1 cellular context compared by ENCODE assay signal in the genomic region with DNA sequence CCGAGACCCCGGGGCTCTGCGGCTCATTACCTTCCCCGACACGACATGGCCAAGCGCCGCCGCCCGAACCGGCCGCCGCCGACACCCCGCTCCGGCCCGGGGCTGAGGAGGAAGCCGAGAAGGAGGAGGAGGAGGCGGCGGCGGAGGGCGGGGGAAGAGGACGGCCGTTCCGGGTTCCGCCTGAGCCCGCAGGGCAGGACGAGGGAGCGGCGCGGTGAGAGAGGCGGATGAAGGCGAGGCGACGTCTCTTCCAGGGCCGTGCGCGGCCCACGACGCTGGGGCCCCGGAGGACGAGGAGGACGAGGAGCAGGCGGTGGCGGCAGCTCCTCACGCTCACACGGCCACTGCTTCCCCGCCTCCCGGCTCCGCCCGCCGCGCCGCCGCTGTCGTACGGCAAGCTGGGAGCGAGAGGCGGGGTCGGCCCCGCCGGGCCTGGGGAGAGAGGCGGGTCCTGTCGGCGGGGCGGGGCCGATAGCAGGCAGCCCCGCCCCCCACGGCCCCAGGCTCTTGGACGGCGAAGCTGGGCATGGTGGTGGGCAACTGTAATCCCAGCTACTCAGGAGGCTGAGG.
A peak's percentile ranks its signal among the peaks of the same experiment; 100 is the strongest.
TF ChIP-seq lines count a peak whose summit lies in the region.
"Not testable (repeated sequence)": the region's sequence is repeated elsewhere in the genome, so short reads cannot be mapped to it uniquely, and the experiment has no call there.

No MANE protein-coding gene starts in this region.

TF ChIP-seq in HepG2, 621 proteins besides CTCF, POLR2A, EP300 and RAD21 (continued from another document and continues in another):
- TF ChIP-seq, protein P1, sequence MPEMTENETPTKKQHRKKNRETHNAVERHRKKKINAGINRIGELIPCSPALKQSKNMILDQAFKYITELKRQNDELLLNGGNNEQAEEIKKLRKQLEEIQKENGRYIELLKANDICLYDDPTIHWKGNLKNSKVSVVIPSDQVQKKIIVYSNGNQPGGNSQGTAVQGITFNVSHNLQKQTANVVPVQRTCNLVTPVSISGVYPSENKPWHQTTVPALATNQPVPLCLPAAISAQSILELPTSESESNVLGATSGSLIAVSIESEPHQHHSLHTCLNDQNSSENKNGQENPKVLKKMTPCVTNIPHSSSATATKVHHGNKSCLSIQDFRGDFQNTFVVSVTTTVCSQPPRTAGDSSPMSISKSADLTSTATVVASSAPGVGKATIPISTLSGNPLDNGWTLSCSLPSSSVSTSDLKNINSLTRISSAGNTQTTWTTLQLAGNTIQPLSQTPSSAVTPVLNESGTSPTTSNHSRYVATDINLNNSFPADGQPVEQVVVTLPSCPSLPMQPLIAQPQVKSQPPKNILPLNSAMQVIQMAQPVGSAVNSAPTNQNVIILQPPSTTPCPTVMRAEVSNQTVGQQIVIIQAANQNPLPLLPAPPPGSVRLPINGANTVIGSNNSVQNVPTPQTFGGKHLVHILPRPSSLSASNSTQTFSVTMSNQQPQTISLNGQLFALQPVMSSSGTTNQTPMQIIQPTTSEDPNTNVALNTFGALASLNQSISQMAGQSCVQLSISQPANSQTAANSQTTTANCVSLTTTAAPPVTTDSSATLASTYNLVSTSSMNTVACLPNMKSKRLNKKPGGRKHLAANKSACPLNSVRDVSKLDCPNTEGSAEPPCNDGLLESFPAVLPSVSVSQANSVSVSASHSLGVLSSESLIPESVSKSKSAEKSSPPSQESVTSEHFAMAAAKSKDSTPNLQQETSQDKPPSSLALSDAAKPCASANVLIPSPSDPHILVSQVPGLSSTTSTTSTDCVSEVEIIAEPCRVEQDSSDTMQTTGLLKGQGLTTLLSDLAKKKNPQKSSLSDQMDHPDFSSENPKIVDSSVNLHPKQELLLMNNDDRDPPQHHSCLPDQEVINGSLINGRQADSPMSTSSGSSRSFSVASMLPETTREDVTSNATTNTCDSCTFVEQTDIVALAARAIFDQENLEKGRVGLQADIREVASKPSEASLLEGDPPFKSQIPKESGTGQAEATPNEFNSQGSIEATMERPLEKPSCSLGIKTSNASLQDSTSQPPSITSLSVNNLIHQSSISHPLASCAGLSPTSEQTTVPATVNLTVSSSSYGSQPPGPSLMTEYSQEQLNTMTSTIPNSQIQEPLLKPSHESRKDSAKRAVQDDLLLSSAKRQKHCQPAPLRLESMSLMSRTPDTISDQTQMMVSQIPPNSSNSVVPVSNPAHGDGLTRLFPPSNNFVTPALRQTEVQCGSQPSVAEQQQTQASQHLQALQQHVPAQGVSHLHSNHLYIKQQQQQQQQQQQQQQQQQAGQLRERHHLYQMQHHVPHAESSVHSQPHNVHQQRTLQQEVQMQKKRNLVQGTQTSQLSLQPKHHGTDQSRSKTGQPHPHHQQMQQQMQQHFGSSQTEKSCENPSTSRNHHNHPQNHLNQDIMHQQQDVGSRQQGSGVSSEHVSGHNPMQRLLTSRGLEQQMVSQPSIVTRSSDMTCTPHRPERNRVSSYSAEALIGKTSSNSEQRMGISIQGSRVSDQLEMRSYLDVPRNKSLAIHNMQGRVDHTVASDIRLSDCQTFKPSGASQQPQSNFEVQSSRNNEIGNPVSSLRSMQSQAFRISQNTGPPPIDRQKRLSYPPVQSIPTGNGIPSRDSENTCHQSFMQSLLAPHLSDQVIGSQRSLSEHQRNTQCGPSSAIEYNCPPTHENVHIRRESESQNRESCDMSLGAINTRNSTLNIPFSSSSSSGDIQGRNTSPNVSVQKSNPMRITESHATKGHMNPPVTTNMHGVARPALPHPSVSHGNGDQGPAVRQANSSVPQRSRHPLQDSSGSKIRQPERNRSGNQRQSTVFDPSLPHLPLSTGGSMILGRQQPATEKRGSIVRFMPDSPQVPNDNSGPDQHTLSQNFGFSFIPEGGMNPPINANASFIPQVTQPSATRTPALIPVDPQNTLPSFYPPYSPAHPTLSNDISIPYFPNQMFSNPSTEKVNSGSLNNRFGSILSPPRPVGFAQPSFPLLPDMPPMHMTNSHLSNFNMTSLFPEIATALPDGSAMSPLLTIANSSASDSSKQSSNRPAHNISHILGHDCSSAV (CRISPR knock-in tag; IDR thresholded peaks at IDR 0.05; ENCODE audit: borderline replicate concordance), result 0 out of 2 replicates have a peak, but pooled peaks have one; percentile 30
- TF ChIP-seq, protein P2, sequence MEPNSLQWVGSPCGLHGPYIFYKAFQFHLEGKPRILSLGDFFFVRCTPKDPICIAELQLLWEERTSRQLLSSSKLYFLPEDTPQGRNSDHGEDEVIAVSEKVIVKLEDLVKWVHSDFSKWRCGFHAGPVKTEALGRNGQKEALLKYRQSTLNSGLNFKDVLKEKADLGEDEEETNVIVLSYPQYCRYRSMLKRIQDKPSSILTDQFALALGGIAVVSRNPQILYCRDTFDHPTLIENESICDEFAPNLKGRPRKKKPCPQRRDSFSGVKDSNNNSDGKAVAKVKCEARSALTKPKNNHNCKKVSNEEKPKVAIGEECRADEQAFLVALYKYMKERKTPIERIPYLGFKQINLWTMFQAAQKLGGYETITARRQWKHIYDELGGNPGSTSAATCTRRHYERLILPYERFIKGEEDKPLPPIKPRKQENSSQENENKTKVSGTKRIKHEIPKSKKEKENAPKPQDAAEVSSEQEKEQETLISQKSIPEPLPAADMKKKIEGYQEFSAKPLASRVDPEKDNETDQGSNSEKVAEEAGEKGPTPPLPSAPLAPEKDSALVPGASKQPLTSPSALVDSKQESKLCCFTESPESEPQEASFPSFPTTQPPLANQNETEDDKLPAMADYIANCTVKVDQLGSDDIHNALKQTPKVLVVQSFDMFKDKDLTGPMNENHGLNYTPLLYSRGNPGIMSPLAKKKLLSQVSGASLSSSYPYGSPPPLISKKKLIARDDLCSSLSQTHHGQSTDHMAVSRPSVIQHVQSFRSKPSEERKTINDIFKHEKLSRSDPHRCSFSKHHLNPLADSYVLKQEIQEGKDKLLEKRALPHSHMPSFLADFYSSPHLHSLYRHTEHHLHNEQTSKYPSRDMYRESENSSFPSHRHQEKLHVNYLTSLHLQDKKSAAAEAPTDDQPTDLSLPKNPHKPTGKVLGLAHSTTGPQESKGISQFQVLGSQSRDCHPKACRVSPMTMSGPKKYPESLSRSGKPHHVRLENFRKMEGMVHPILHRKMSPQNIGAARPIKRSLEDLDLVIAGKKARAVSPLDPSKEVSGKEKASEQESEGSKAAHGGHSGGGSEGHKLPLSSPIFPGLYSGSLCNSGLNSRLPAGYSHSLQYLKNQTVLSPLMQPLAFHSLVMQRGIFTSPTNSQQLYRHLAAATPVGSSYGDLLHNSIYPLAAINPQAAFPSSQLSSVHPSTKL (CRISPR knock-in tag; IDR thresholded peaks at IDR 0.05), result peak; percentile 27; the same call in 1 of the 2 replicates
- TF ChIP-seq SAP130 (CRISPR knock-in tag; IDR thresholded peaks at IDR 0.05; ENCODE audit: low read depth) (peak; percentile 75), TBX3 (IDR thresholded peaks at IDR 0.05; ENCODE audit: borderline replicate concordance) (peak; percentile 53; the same call in 1 of the 2 replicates), ZNF160 (CRISPR knock-in tag; IDR thresholded peaks at IDR 0.05) (peak; percentile 34; the same call in 1 of the 2 replicates), MED13 (CRISPR knock-in tag; IDR thresholded peaks at IDR 0.05) (peak; percentile 24; the same call in 1 of the 2 replicates), RXRA (CRISPR knock-in tag; IDR thresholded peaks at IDR 0.05) (0 out of 2 replicates have a peak, but pooled peaks have one; percentile 19), ESRRA (CRISPR knock-in tag; IDR thresholded peaks at IDR 0.05; ENCODE audit: low read depth) (peak; percentile 60; the same call in 1 of the 2 replicates), ZNF589 (CRISPR knock-in tag; conservative IDR thresholded peaks at IDR 0.05) (0 out of 2 replicates have a peak, but pooled peaks have one; percentile 64), RXRB (CRISPR knock-in tag; IDR thresholded peaks at IDR 0.05; ENCODE audit: borderline replicate concordance) (0 out of 2 replicates have a peak, but pooled peaks have one; percentile 30), ZNF768 (CRISPR knock-in tag; IDR thresholded peaks at IDR 0.05) (peak; percentile 26), ARNTL (CRISPR knock-in tag; IDR thresholded peaks at IDR 0.05) (peak; percentile 75; the same call in 1 of the 2 replicates), NONO (CRISPR knock-in tag; conservative IDR thresholded peaks at IDR 0.05) (peak; percentile 68; the same call in 1 of the 2 replicates), YEATS4 (CRISPR knock-in tag; IDR thresholded peaks at IDR 0.05; ENCODE audit: borderline replicate concordance) (peak; percentile 35; the same call in 1 of the 2 replicates), ZNF761 (CRISPR knock-in tag; conservative IDR thresholded peaks at IDR 0.05) (peak; percentile 30; the same call in 1 of the 2 replicates), AGO1 (IDR thresholded peaks at IDR 0.05; ENCODE audit: low read depth, low read length, poor library complexity, severe bottlenecking) (peak; percentile 43), SP5 (CRISPR knock-in tag; IDR thresholded peaks at IDR 0.05; ENCODE audit: borderline replicate concordance, low read depth) (peak; percentile 97), GABPA (IDR thresholded peaks at IDR 0.05; ENCODE audit: low read depth, low read length) (0 out of 2 replicates have a peak, but pooled peaks have one; percentile 14), TBP (CRISPR knock-in tag; IDR thresholded peaks at IDR 0.05) (0 out of 2 replicates have a peak, but pooled peaks have one; percentile 17), THAP11 (CRISPR knock-in tag; IDR thresholded peaks at IDR 0.05) (peak; percentile 41; the same call in 1 of the 2 replicates), SMAD1 (CRISPR knock-in tag; IDR thresholded peaks at IDR 0.05; ENCODE audit: borderline replicate concordance, low read depth) (0 out of 2 replicates have a peak, but pooled peaks have one; percentile 29), SP1 (CRISPR knock-in tag; IDR thresholded peaks at IDR 0.05) (peak; percentile 64), ZNF367 (CRISPR knock-in tag; IDR thresholded peaks at IDR 0.05; ENCODE audit: borderline replicate concordance) (peak; percentile 67; the same call in 1 of the 2 replicates), KDM5A (IDR thresholded peaks at IDR 0.05; ENCODE audit: borderline replicate concordance, low read length) (0 out of 2 replicates have a peak, but pooled peaks have one; percentile 20), CENPT (CRISPR knock-in tag; IDR thresholded peaks at IDR 0.05; ENCODE audit: low read depth) (0 out of 2 replicates have a peak, but pooled peaks have one; percentile 57), POLR2AphosphoS5 (IDR thresholded peaks at IDR 0.05; ENCODE audit: low read depth, low read length) (peak; percentile 69; the same call in 1 of the 2 replicates), MXD4 (CRISPR knock-in tag; IDR thresholded peaks at IDR 0.05) (0 out of 2 replicates have a peak, but pooled peaks have one; percentile 62), RBFOX2 (IDR thresholded peaks at IDR 0.05; ENCODE audit: low read depth, low read length) (peak; percentile 92), ZNF616 (CRISPR knock-in tag; IDR thresholded peaks at IDR 0.05; ENCODE audit: low read depth) (0 out of 2 replicates have a peak, but pooled peaks have one; percentile 45), DNMT1 (CRISPR knock-in tag; IDR thresholded peaks at IDR 0.05) (peak; percentile 71; the same call in 1 of the 2 replicates), ZNF792 (CRISPR knock-in tag; IDR thresholded peaks at IDR 0.05) (0 out of 2 replicates have a peak, but pooled peaks have one; percentile 23), ZNF883 (CRISPR knock-in tag; IDR thresholded peaks at IDR 0.05; ENCODE audit: not compliant biosample characterization) (peak; percentile 4), HOXA3 (CRISPR knock-in tag; IDR thresholded peaks at IDR 0.05) (peak; percentile 65), SALL1 (CRISPR knock-in tag; IDR thresholded peaks at IDR 0.05) (0 out of 2 replicates have a peak, but pooled peaks have one; percentile 6)
- TF ChIP-seq, protein P3, sequence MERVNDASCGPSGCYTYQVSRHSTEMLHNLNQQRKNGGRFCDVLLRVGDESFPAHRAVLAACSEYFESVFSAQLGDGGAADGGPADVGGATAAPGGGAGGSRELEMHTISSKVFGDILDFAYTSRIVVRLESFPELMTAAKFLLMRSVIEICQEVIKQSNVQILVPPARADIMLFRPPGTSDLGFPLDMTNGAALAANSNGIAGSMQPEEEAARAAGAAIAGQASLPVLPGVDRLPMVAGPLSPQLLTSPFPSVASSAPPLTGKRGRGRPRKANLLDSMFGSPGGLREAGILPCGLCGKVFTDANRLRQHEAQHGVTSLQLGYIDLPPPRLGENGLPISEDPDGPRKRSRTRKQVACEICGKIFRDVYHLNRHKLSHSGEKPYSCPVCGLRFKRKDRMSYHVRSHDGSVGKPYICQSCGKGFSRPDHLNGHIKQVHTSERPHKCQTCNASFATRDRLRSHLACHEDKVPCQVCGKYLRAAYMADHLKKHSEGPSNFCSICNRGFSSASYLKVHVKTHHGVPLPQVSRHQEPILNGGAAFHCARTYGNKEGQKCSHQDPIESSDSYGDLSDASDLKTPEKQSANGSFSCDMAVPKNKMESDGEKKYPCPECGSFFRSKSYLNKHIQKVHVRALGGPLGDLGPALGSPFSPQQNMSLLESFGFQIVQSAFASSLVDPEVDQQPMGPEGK (CRISPR knock-in tag; IDR thresholded peaks at IDR 0.05), result peak; percentile 40; the same call in 1 of the 2 replicates
- TF ChIP-seq, protein P4, sequence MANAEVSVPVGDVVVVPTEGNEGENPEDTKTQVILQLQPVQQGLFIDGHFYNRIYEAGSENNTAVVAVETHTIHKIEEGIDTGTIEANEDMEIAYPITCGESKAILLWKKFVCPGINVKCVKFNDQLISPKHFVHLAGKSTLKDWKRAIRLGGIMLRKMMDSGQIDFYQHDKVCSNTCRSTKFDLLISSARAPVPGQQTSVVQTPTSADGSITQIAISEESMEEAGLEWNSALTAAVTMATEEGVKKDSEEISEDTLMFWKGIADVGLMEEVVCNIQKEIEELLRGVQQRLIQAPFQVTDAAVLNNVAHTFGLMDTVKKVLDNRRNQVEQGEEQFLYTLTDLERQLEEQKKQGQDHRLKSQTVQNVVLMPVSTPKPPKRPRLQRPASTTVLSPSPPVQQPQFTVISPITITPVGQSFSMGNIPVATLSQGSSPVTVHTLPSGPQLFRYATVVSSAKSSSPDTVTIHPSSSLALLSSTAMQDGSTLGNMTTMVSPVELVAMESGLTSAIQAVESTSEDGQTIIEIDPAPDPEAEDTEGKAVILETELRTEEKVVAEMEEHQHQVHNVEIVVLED (CRISPR knock-in tag; IDR thresholded peaks at IDR 0.05; ENCODE audit: borderline replicate concordance), result peak; percentile 79
- TF ChIP-seq NONO (IDR thresholded peaks at IDR 0.05); GABPA (CRISPR knock-in tag; IDR thresholded peaks at IDR 0.05; ENCODE audit: low read depth); SP1 (IDR thresholded peaks at IDR 0.05): not testable (repeated sequence)
- TF ChIP-seq, protein P5, sequence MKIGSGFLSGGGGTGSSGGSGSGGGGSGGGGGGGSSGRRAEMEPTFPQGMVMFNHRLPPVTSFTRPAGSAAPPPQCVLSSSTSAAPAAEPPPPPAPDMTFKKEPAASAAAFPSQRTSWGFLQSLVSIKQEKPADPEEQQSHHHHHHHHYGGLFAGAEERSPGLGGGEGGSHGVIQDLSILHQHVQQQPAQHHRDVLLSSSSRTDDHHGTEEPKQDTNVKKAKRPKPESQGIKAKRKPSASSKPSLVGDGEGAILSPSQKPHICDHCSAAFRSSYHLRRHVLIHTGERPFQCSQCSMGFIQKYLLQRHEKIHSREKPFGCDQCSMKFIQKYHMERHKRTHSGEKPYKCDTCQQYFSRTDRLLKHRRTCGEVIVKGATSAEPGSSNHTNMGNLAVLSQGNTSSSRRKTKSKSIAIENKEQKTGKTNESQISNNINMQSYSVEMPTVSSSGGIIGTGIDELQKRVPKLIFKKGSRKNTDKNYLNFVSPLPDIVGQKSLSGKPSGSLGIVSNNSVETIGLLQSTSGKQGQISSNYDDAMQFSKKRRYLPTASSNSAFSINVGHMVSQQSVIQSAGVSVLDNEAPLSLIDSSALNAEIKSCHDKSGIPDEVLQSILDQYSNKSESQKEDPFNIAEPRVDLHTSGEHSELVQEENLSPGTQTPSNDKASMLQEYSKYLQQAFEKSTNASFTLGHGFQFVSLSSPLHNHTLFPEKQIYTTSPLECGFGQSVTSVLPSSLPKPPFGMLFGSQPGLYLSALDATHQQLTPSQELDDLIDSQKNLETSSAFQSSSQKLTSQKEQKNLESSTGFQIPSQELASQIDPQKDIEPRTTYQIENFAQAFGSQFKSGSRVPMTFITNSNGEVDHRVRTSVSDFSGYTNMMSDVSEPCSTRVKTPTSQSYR (CRISPR knock-in tag; IDR thresholded peaks at IDR 0.05; ENCODE audit: borderline replicate concordance), result peak; percentile 56; the same call in 1 of the 2 replicates
